ENCODE assay signal across 20 cellular contexts in genomic region chr22:37146507-37147180, GRCh38. TPM values are rescaled to one million over a fixed set of nuclear protein-coding genes. Genes with fewer than 3 reads are reported as not detected.
DNase-seq lines count a peak whose midpoint lies in the region; ATAC-seq and TF ChIP-seq lines count a peak whose summit lies in the region.
"Had no signal": no experiment of that assay in that cellular context is flagged by ENCODE, and none has a peak within 500 bp of the region (broad histone marks: within the 10 kb centered on the region; RNA-seq: fewer than 3 reads in every experiment).

No MANE protein-coding gene starts in this region.

- peaks cover 80% of the 10 kb centered on the region for H3K36me3 Mint-ChIP-seq in activated CD4-positive, alpha-beta memory T cell treated with anti-CD3 and anti-CD28 coated beads for 36 hours

- POLR2A ChIA-PET in activated CD4-positive, alpha-beta memory T cell treated with anti-CD3 and anti-CD28 coated beads for 36 hours (lab: Charles Lee) = interaction anchor here (0.6 to 9.0 kb wide), 10 partner anchors 8 to 94 kb away, joined by 3 to 240 read pairs (median 4); no protein-coding TSS in a partner anchor

- DNase-seq in activated T-cell treated with anti-CD3 and anti-CD28 coated beads, Interleukin-2, amount 50 U/mL, for 1 hour = peak; percentile 34
- no peak for DNase-seq in activated T-cell treated with anti-CD3 and anti-CD28 coated beads for 4 hours
- peak; percentile 58 for DNase-seq in activated CD4-positive, alpha-beta memory T cell treated with anti-CD3 and anti-CD28 coated beads for 36 hours
- DNase-seq in spleen = peak; percentile 36
- DNase-seq: activated CD8-positive, alpha-beta memory T cell treated with anti-CD3 and anti-CD28 coated beads, Interleukin-2, amount 50 U/mL, for 4 hours; colonic mucosa; erythroblast; NCI-H2081 treated with DMSO at 0.1 percent for 48 hours; NCI-H526; nephron progenitor cell; PC-3; retina had no signal

- peaks cover 74% of the 10 kb centered on the region for H3K4me1 Mint-ChIP-seq in activated CD4-positive, alpha-beta memory T cell treated with anti-CD3 and anti-CD28 coated beads for 36 hours (ENCODE audit: low read depth)

- peak overlapping the region; percentile 95 for H3K4me3 Mint-ChIP-seq in activated CD4-positive, alpha-beta memory T cell treated with anti-CD3 and anti-CD28 coated beads for 36 hours
- H3K4me3 Mint-ChIP-seq: nephron progenitor cell had no signal

- peak overlapping the region; percentile 6 to 36 for H3K4me3 ChIP-seq in duodenal mucosa (ENCODE audit: low read depth in 1 of 2, low read length in 2 of 2)
- peak overlapping the region in 5 of 8 donors; percentile 17 to 70 (median 45) for H3K4me3 ChIP-seq in spleen
- H3K4me3 ChIP-seq: ascending aorta, lung had no signal

- CTCF ChIA-PET in activated CD4-positive, alpha-beta memory T cell treated with anti-CD3 and anti-CD28 coated beads for 36 hours (lab: Charles Lee) = interaction anchor here (0.5 to 12.3 kb wide), 13 partner anchors 12 to 169 kb away, joined by 3 to 183 read pairs (median 5); no protein-coding TSS in a partner anchor

- TF ChIP-seq POLR2A in spleen (IDR thresholded peaks at IDR 0.05) = no peak

- no peaks in the 10 kb centered on the region for H3K27me3 Mint-ChIP-seq in activated CD4-positive, alpha-beta memory T cell treated with anti-CD3 and anti-CD28 coated beads for 36 hours
- H3K27me3 Mint-ChIP-seq: IgD-negative memory B cell had no signal

- H3K27ac Mint-ChIP-seq in activated CD4-positive, alpha-beta memory T cell treated with anti-CD3 and anti-CD28 coated beads for 36 hours = peak overlapping the region; percentile 95
- H3K27ac Mint-ChIP-seq: nephron progenitor cell had no signal

- H3K36me3 ChIP-seq in duodenal mucosa (ENCODE audit: control insufficient read depth in 1 of 2, insufficient read depth in 2 of 2, low read length in 2 of 2) = no peaks in the 10 kb centered on the region
- peaks cover 0 to 26% (median 5%) of the 10 kb centered on the region in 6 donors for H3K36me3 ChIP-seq in spleen
- H3K36me3 ChIP-seq: ascending aorta, colonic mucosa had no signal

- ATAC-seq in HG03460 (IDR thresholded peaks at IDR 0.05; ENCODE audit: unreplicated experiment) (no peak), HG02870 (IDR thresholded peaks at IDR 0.05; ENCODE audit: unreplicated experiment) (no peak), GM18861 (IDR thresholded peaks at IDR 0.05; ENCODE audit: unreplicated experiment) (no peak)
- ATAC-seq: PC-3 had no signal

- WGBS in spleen, 5 donors = 65 to 83% (median 73%) methylated on average over 16 of the region's 16 CpGs

- H3K27me3 ChIP-seq in duodenal mucosa (ENCODE audit: control insufficient read depth in 1 of 2, insufficient read depth in 2 of 2, low read length in 2 of 2) (no peaks in the 10 kb centered on the region), spleen (replicated peaks in 1 of 7) (peaks cover 0 to 7% (median 0%) of the 10 kb centered on the region in 7 donors)
- H3K27me3 ChIP-seq: ascending aorta, colonic mucosa had no signal

- no peak overlapping the region for H3K27ac ChIP-seq in duodenal mucosa (ENCODE audit: low read depth, low read length)
- peak overlapping the region in 6 of 8 donors; percentile 9 to 89 (median 83) for H3K27ac ChIP-seq in spleen
- H3K27ac ChIP-seq: ascending aorta, colonic mucosa had no signal

- TF ChIP-seq CTCF in spleen (IDR thresholded peaks at IDR 0.05 in 8 of 11, conservative IDR thresholded peaks at IDR 0.05 in 3 of 11) = no peak

- H3K9me3 Mint-ChIP-seq in activated CD4-positive, alpha-beta memory T cell treated with anti-CD3 and anti-CD28 coated beads for 36 hours = peaks cover 8% of the 10 kb centered on the region

- H3K4me1 ChIP-seq in duodenal mucosa (ENCODE audit: control insufficient read depth in 1 of 2, insufficient read depth in 2 of 2, low read length in 2 of 2) (no peaks in the 10 kb centered on the region), spleen (peaks cover 0 to 70% (median 10%) of the 10 kb centered on the region in 6 donors)
- H3K4me1 ChIP-seq: ascending aorta, colonic mucosa had no signal

- H3K9ac ChIP-seq in duodenal mucosa (ENCODE audit: low read depth in 1 of 2, low read length in 2 of 2) = peak overlapping the region in 1 of 2 donors; percentile 18

- H3K9me3 ChIP-seq in duodenal mucosa (ENCODE audit: control insufficient read depth in 1 of 2, low read length in 2 of 2) (no peaks in the 10 kb centered on the region), spleen (peaks cover 0 to 4% (median 0%) of the 10 kb centered on the region in 8 donors)
- H3K9me3 ChIP-seq: colonic mucosa had no signal

- intact Hi-C loops in activated CD4-positive, alpha-beta memory T cell treated with anti-CD3 and anti-CD28 coated beads for 36 hours (cut with micrococcal nuclease) = loop anchor here (1.0 to 5.0 kb wide), 2 partner anchors 7 to 96 kb away; partner anchors contain the start of gene RAC2
- intact Hi-C loops in spleen (cut with DNase I; ENCODE audit: low total_unique reads) = no loop called here

RNA-seq across cellular contexts. Expression of gene IL2RB, which starts 3.1 kb away (rescaled TPM):
- 100 to 1,000 TPM; 306 to 310 TPM for total RNA-seq in activated CD4-positive, alpha-beta memory T cell treated with anti-CD3 and anti-CD28 coated beads for 36 hours
- total RNA-seq in spleen = 10 to 100 TPM; 20.6 to 75.2 (median 51.5) TPM
- polyA plus RNA-seq in spleen = 1 to 10 TPM; 3.7 to 5.9 (median 3.9) TPM
- total RNA-seq: PC-3 had no signal

RNA-seq across cellular contexts. Expression of gene TMPRSS6, which starts 37.1 kb away (rescaled TPM):
- total RNA-seq in activated CD4-positive, alpha-beta memory T cell treated with anti-CD3 and anti-CD28 coated beads for 36 hours = 10 to 100 TPM; 39.9 to 42.1 TPM
- total RNA-seq in spleen = under 1 TPM in 2 of 7 donors, not detected in 5; 0.54 to 0.55 TPM
- polyA plus RNA-seq in spleen = under 1 TPM; 0.09 to 0.28 (median 0.26) TPM
- total RNA-seq: ascending aorta had no signal
- polyA plus RNA-seq: AG04450, IgD-negative memory B cell had no signal

RNA-seq across cellular contexts. Expression of gene C1QTNF6, which starts 41.4 kb away (rescaled TPM):
- 10 to 100 TPM; 11.1 to 13.0 TPM for total RNA-seq in activated CD4-positive, alpha-beta memory T cell treated with anti-CD3 and anti-CD28 coated beads for 36 hours
- 10 to 100 TPM in 1 of 7 donors, 1 to 10 TPM in 6; 5.3 to 10.3 (median 6.9) TPM for total RNA-seq in spleen
- polyA plus RNA-seq in spleen = 1 to 10 TPM; 7.7 to 8.9 (median 8.8) TPM

Comparison
In these comparisons a context has a peak if more than half of its experiments do, and no peak if none do; other contexts are left out.
1. RNA of gene IL2RB, which starts 3.1 kb away (total RNA-seq): 306 to 310 TPM in activated CD4-positive, alpha-beta memory T cell treated with anti-CD3 and anti-CD28 coated beads for 36 hours; 20.6 to 75.2 TPM in spleen; every median in the first group is over 4 times any median in the second.
2. RNA of gene TMPRSS6, which starts 37.1 kb away (total RNA-seq): 39.9 to 42.1 TPM in activated CD4-positive, alpha-beta memory T cell treated with anti-CD3 and anti-CD28 coated beads for 36 hours; 0.54 to 0.55 TPM in spleen; every median in the first group is over 10 times any median in the second.